1 cellular context compared by ENCODE assay signal in genomic region chr20:38261054-38261390, GRCh38.
TF ChIP-seq lines count a peak whose summit lies in the region.

No MANE protein-coding gene starts in this region.

TF ChIP-seq in HepG2, 621 proteins besides CTCF, POLR2A, EP300 and RAD21:
- TF ChIP-seq SP4 (CRISPR knock-in tag; IDR thresholded peaks at IDR 0.05) = no peak
- TF ChIP-seq NBN (conservative IDR thresholded peaks at IDR 0.05) = no peak
- TF ChIP-seq CSRNP1 (CRISPR knock-in tag; IDR thresholded peaks at IDR 0.05) = no peak
- TF ChIP-seq TARDBP (CRISPR knock-in tag; IDR thresholded peaks at IDR 0.05) = no peak
- 0 out of 2 replicates have a peak, but pooled peaks have one; percentile 0 for TF ChIP-seq ZNF75D (CRISPR knock-in tag; IDR thresholded peaks at IDR 0.05; ENCODE audit: borderline replicate concordance)
- no peak for TF ChIP-seq ZNF776 (CRISPR knock-in tag; IDR thresholded peaks at IDR 0.05)
- TF ChIP-seq ZC3H13 (CRISPR knock-in tag; IDR thresholded peaks at IDR 0.05) = 0 out of 2 replicates have a peak, but pooled peaks have one; percentile 25
- no peak for TF ChIP-seq RBFOX2 (IDR thresholded peaks at IDR 0.05; ENCODE audit: low read depth, low read length)
- TF ChIP-seq MTERF4 (CRISPR knock-in tag; IDR thresholded peaks at IDR 0.05) = no peak
- TF ChIP-seq HDAC1 (CRISPR knock-in tag; IDR thresholded peaks at IDR 0.05) = no peak
- no peak for TF ChIP-seq ATAD3A (CRISPR knock-in tag; IDR thresholded peaks at IDR 0.05)
- TF ChIP-seq GABPA (IDR thresholded peaks at IDR 0.05; ENCODE audit: low read depth, low read length) = no peak
- no peak for TF ChIP-seq GABPA (CRISPR knock-in tag; IDR thresholded peaks at IDR 0.05; ENCODE audit: low read depth)
- TF ChIP-seq ZNF224 (CRISPR knock-in tag; IDR thresholded peaks at IDR 0.05) = no peak
- TF ChIP-seq ADNP (CRISPR knock-in tag; IDR thresholded peaks at IDR 0.05) = 0 out of 2 replicates have a peak, but pooled peaks have one; percentile 60
- 0 out of 2 replicates have a peak, but pooled peaks have one; percentile 2 for TF ChIP-seq ZNF710 (CRISPR knock-in tag; IDR thresholded peaks at IDR 0.05; ENCODE audit: borderline replicate concordance)
- TF ChIP-seq ZNF614 (CRISPR knock-in tag; IDR thresholded peaks at IDR 0.05; ENCODE audit: borderline replicate concordance) = no peak
- TF ChIP-seq ETV6 (CRISPR knock-in tag; conservative IDR thresholded peaks at IDR 0.05) = no peak
- TF ChIP-seq MXD1 (CRISPR knock-in tag; IDR thresholded peaks at IDR 0.05) = no peak
- peak; percentile 89 for TF ChIP-seq CREB1 (IDR thresholded peaks at IDR 0.05)
- TF ChIP-seq CREB1 (CRISPR knock-in tag; IDR thresholded peaks at IDR 0.05) = no peak
- 0 out of 2 replicates have a peak, but pooled peaks have one; percentile 78 for TF ChIP-seq ZMYM3 (CRISPR knock-in tag; IDR thresholded peaks at IDR 0.05)
